In the genomic region with DNA sequence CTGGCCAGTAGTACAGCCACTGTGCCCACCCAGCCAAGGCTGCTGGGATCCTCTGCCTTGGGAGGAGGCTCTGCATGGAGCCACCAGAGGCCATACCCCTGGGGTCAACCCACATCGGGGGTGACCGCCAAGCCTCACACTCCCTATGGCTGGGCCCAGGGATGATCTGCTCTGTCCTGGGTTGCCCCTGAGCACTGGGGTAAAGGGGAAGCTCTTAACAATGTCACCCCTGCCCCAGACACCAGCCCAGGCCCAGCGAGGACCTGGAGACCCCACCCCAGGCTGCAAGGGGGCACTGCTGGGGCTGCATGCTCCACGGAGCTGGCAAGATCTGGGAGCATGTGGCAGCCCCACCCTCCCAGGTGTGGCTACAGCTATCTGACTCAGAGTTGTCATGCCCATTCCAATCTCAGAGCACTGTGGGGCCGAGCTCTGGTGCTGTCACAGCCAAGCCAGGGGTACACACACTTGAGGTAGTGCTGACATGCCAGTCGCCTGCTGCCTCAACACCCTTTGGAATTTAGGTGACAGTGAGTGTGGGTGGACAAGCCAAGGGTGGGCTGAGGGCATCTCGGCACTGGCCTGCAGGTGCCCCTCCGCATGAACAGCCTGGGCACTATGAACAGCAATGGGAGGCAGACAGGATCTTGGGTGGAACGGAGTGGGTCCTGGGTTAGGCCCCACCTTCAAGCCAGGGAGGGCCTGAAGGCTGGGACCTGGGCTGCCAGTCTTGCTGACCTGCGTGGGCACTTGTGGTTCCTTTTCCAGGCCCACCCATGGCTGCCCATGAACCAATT, we compare ENCODE assay signal across 16 cellular contexts.
DNase-seq lines count a peak whose midpoint lies in the region; ATAC-seq and TF ChIP-seq lines count a peak whose summit lies in the region.
"Had no signal": no experiment of that assay in that cellular context is flagged by ENCODE, and none has a peak within 500 bp of the region (broad histone marks: within the 10 kb centered on the region; RNA-seq: fewer than 3 reads in every experiment).

No MANE protein-coding gene starts in this region.

- CTCF ChIA-PET in activated CD4-positive, alpha-beta memory T cell treated with anti-CD3 and anti-CD28 coated beads, Interleukin-2, amount 10 ng/mL, durations not matched to agents 7 days and 5 days (lab: Charles Lee), result no interaction called here

- DNase-seq in stimulated activated naive CD8-positive, alpha-beta T cell treated with anti-CD3 and anti-CD28 coated beads, Interleukin-15, amount 100 ng/mL, for 72 hours, result no peak
- no peak for DNase-seq in stimulated activated naive CD8-positive, alpha-beta T cell treated with anti-CD3 and anti-CD28 coated beads, Interleukin-15, Interleukin-2, amounts not matched to agents 100 U/mL and 50 U/mL, for 24 hours
- DNase-seq in neural crest cell (ENCODE audit: low read depth, low spot score) (no peak), KG1 (lab: John Stamatoyannopoulos, UW) (no peak)
- DNase-seq in stimulated activated effector memory CD8-positive, alpha-beta T cell treated with anti-CD3 and anti-CD28 coated beads, Interleukin-12 subunit alpha, Interleukin-12 subunit beta, amount 100 ng/mL, for 72 hours (ENCODE audit: low spot score in 2 of 2), result no peak
- DNase-seq in activated CD4-positive, alpha-beta memory T cell treated with anti-CD3 and anti-CD28 coated beads, Interleukin-2, amount 10 ng/mL, durations not matched to agents 7 days and 5 days, result no peak
- DNase-seq in effector memory CD4-positive, alpha-beta T cell, result no peak
- DNase-seq: ACHN; CD4-positive, CD25-positive, alpha-beta regulatory T cell; DMS53; GF-D8; HCEC 1CT; HFFc6 had no signal

- no peak overlapping the region for H3K27ac Mint-ChIP-seq in stimulated activated naive CD8-positive, alpha-beta T cell treated with anti-CD3 and anti-CD28 coated beads, Interleukin-15, amount 100 ng/mL, for 72 hours
- H3K27ac Mint-ChIP-seq in neural crest cell (ENCODE audit: unreplicated experiment), result peak overlapping the region; percentile 78
- H3K27ac Mint-ChIP-seq in stimulated activated effector memory CD8-positive, alpha-beta T cell treated with anti-CD3 and anti-CD28 coated beads, Interleukin-12 subunit alpha, Interleukin-12 subunit beta, amount 100 ng/mL, for 72 hours, result no peak overlapping the region
- no peak overlapping the region for H3K27ac Mint-ChIP-seq in activated CD4-positive, alpha-beta memory T cell treated with anti-CD3 and anti-CD28 coated beads, Interleukin-2, amount 10 ng/mL, durations not matched to agents 7 days and 5 days
- H3K27ac Mint-ChIP-seq: CD4-positive, CD25-positive, alpha-beta regulatory T cell; HFFc6 had no signal

- peak; percentile 42 for ATAC-seq in stimulated activated naive CD8-positive, alpha-beta T cell treated with anti-CD3 and anti-CD28 coated beads, Interleukin-15, amount 100 ng/mL, for 72 hours
- ATAC-seq in stimulated activated naive CD8-positive, alpha-beta T cell treated with anti-CD3 and anti-CD28 coated beads, Interleukin-15, Interleukin-2, amounts not matched to agents 100 U/mL and 50 U/mL, for 24 hours, result no peak
- peak; percentile 57 for ATAC-seq in stimulated activated effector memory CD8-positive, alpha-beta T cell treated with anti-CD3 and anti-CD28 coated beads, Interleukin-12 subunit alpha, Interleukin-12 subunit beta, amount 100 ng/mL, for 72 hours
- no peak for ATAC-seq in HG02970 (IDR thresholded peaks at IDR 0.05; ENCODE audit: low FRiP score, unreplicated experiment)

- H3K4me3 ChIP-seq in effector memory CD4-positive, alpha-beta T cell (ENCODE audit: insufficient read depth, low read depth, low read length, poor library complexity, severe bottlenecking), result no peak overlapping the region
- H3K4me3 ChIP-seq: BLaER1 treated with 17β-estradiol and CSF1 and Interleukin-3, amounts not matched to agents 10 nM and 100 nM had no signal

- H3K36me3 Mint-ChIP-seq in neural crest cell (ENCODE audit: low read depth), result no peaks in the 10 kb centered on the region
- no peaks in the 10 kb centered on the region for H3K36me3 Mint-ChIP-seq in stimulated activated effector memory CD8-positive, alpha-beta T cell treated with anti-CD3 and anti-CD28 coated beads, Interleukin-12 subunit alpha, Interleukin-12 subunit beta, amount 100 ng/mL, for 72 hours
- H3K36me3 Mint-ChIP-seq in activated CD4-positive, alpha-beta memory T cell treated with anti-CD3 and anti-CD28 coated beads, Interleukin-2, amount 10 ng/mL, durations not matched to agents 7 days and 5 days (ENCODE audit: low read depth), result no peaks in the 10 kb centered on the region
- H3K36me3 Mint-ChIP-seq: CD4-positive, CD25-positive, alpha-beta regulatory T cell had no signal

- POLR2A ChIA-PET in activated CD4-positive, alpha-beta memory T cell treated with anti-CD3 and anti-CD28 coated beads, Interleukin-2, amount 10 ng/mL, durations not matched to agents 7 days and 5 days (lab: Charles Lee), result no interaction called here

- H3K27me3 ChIP-seq in effector memory CD4-positive, alpha-beta T cell (replicated peaks; ENCODE audit: control insufficient read depth, insufficient read depth, low read length, poor library complexity, severe bottlenecking), result no peaks in the 10 kb centered on the region
- H3K27me3 ChIP-seq: BLaER1 treated with 17β-estradiol and CSF1 and Interleukin-3, amounts not matched to agents 10 nM and 100 nM had no signal

- H3K4me1 ChIP-seq in effector memory CD4-positive, alpha-beta T cell (ENCODE audit: control insufficient read depth, insufficient read depth, low read length, poor library complexity, severe bottlenecking), result no peaks in the 10 kb centered on the region
- H3K4me1 ChIP-seq: BLaER1 treated with 17β-estradiol and CSF1 and Interleukin-3, amounts not matched to agents 10 nM and 100 nM had no signal

- H3K36me3 ChIP-seq in effector memory CD4-positive, alpha-beta T cell (ENCODE audit: control insufficient read depth, insufficient read depth, low read length), result no peaks in the 10 kb centered on the region
- H3K36me3 ChIP-seq: BLaER1 treated with 17β-estradiol and CSF1 and Interleukin-3, amounts not matched to agents 10 nM and 100 nM had no signal

- H3K27me3 Mint-ChIP-seq in stimulated activated naive CD8-positive, alpha-beta T cell treated with anti-CD3 and anti-CD28 coated beads, Interleukin-15, amount 100 ng/mL, for 72 hours, result no peaks in the 10 kb centered on the region
- no peaks in the 10 kb centered on the region for H3K27me3 Mint-ChIP-seq in neural crest cell (ENCODE audit: low read depth)
- H3K27me3 Mint-ChIP-seq in activated CD4-positive, alpha-beta memory T cell treated with anti-CD3 and anti-CD28 coated beads, Interleukin-2, amount 10 ng/mL, durations not matched to agents 7 days and 5 days, result no peaks in the 10 kb centered on the region
- H3K27me3 Mint-ChIP-seq: CD4-positive, CD25-positive, alpha-beta regulatory T cell had no signal

- no peaks in the 10 kb centered on the region for H3K9me3 ChIP-seq in effector memory CD4-positive, alpha-beta T cell (ENCODE audit: control insufficient read depth, low read length)

- H3K4me3 Mint-ChIP-seq in stimulated activated naive CD8-positive, alpha-beta T cell treated with anti-CD3 and anti-CD28 coated beads, Interleukin-15, amount 100 ng/mL, for 72 hours, result no peak overlapping the region
- H3K4me3 Mint-ChIP-seq in neural crest cell, result no peak overlapping the region
- no peak overlapping the region for H3K4me3 Mint-ChIP-seq in stimulated activated effector memory CD8-positive, alpha-beta T cell treated with anti-CD3 and anti-CD28 coated beads, Interleukin-12 subunit alpha, Interleukin-12 subunit beta, amount 100 ng/mL, for 72 hours
- H3K4me3 Mint-ChIP-seq in activated CD4-positive, alpha-beta memory T cell treated with anti-CD3 and anti-CD28 coated beads, Interleukin-2, amount 10 ng/mL, durations not matched to agents 7 days and 5 days, result no peak overlapping the region
- H3K4me3 Mint-ChIP-seq: CD4-positive, CD25-positive, alpha-beta regulatory T cell; HFFc6 had no signal

- H3K9me3 Mint-ChIP-seq in stimulated activated naive CD8-positive, alpha-beta T cell treated with anti-CD3 and anti-CD28 coated beads, Interleukin-15, amount 100 ng/mL, for 72 hours, result no peaks in the 10 kb centered on the region
- H3K9me3 Mint-ChIP-seq in neural crest cell, result no peaks in the 10 kb centered on the region
- H3K9me3 Mint-ChIP-seq in stimulated activated effector memory CD8-positive, alpha-beta T cell treated with anti-CD3 and anti-CD28 coated beads, Interleukin-12 subunit alpha, Interleukin-12 subunit beta, amount 100 ng/mL, for 72 hours, result peaks cover 5% of the 10 kb centered on the region
- H3K9me3 Mint-ChIP-seq in activated CD4-positive, alpha-beta memory T cell treated with anti-CD3 and anti-CD28 coated beads, Interleukin-2, amount 10 ng/mL, durations not matched to agents 7 days and 5 days, result peaks cover 5% of the 10 kb centered on the region

- no peak for TF ChIP-seq CTCF in neural crest cell (conservative IDR thresholded peaks at IDR 0.05)

- H3K4me1 Mint-ChIP-seq in stimulated activated naive CD8-positive, alpha-beta T cell treated with anti-CD3 and anti-CD28 coated beads, Interleukin-15, amount 100 ng/mL, for 72 hours, result no peaks in the 10 kb centered on the region
- no peaks in the 10 kb centered on the region for H3K4me1 Mint-ChIP-seq in neural crest cell
- H3K4me1 Mint-ChIP-seq in stimulated activated effector memory CD8-positive, alpha-beta T cell treated with anti-CD3 and anti-CD28 coated beads, Interleukin-12 subunit alpha, Interleukin-12 subunit beta, amount 100 ng/mL, for 72 hours, result no peaks in the 10 kb centered on the region
- no peaks in the 10 kb centered on the region for H3K4me1 Mint-ChIP-seq in activated CD4-positive, alpha-beta memory T cell treated with anti-CD3 and anti-CD28 coated beads, Interleukin-2, amount 10 ng/mL, durations not matched to agents 7 days and 5 days
- H3K4me1 Mint-ChIP-seq: CD4-positive, CD25-positive, alpha-beta regulatory T cell had no signal

- H3K27ac ChIP-seq in effector memory CD4-positive, alpha-beta T cell (ENCODE audit: insufficient read depth, low read length, poor library complexity, severe bottlenecking), result no peak overlapping the region
- H3K27ac ChIP-seq: BLaER1 treated with 17β-estradiol and CSF1 and Interleukin-3, amounts not matched to agents 10 nM and 100 nM; HL-60 had no signal

Comparison
In these comparisons a context has a peak if more than half of its experiments do, and no peak if none do; other contexts are left out.
1. ATAC-seq: peak in stimulated activated naive CD8-positive, alpha-beta T cell treated with anti-CD3 and anti-CD28 coated beads, Interleukin-15, amount 100 ng/mL, for 72 hours (single experiment) and stimulated activated effector memory CD8-positive, alpha-beta T cell treated with anti-CD3 and anti-CD28 coated beads, Interleukin-12 subunit alpha, Interleukin-12 subunit beta, amount 100 ng/mL, for 72 hours (single experiment); none in stimulated activated naive CD8-positive, alpha-beta T cell treated with anti-CD3 and anti-CD28 coated beads, Interleukin-15, Interleukin-2, amounts not matched to agents 100 U/mL and 50 U/mL, for 24 hours (single experiment) and HG02970 (single experiment).